21 cellular contexts compared by ENCODE assay signal in the genomic region with DNA sequence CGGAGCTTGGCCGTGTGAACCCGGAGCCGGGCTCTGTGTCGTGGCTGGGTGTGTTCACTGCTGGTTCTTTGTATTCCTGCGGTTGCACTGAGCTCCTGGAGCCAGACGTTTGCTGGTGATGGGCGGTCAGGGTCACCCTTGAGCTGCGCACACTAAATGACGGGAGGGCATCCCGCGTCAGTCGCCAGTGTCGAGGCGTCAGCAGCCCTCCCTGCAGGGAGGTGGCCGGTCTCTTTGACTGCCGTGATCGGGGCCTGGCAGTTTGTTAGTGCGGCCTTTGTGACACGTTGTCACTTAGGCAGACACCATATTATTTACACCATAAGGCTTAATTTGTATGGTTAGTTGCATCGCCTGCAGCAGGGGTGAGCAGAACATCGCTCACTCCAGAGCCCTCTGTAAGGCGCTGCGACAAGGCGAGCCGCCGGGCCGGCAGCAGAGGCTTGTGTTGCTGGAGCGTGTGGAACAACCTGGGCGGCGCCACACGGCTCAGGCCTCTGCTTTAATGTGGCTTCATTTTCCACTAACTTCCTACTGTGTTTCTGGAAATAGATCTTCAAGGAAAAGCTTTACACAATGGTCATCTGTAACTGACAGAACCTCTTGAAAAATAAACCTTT.
"Had no signal": no experiment of that assay in that cellular context is flagged by ENCODE, and none has a peak within 500 bp of the region (broad histone marks: within the 10 kb centered on the region; RNA-seq: fewer than 3 reads in every experiment).

No MANE protein-coding gene starts in this region.

- H3K4me3 Mint-ChIP-seq: activated naive CD4-positive, alpha-beta T cell treated with anti-CD3 and anti-CD28 coated beads, Interleukin-2, amount 50 U/mL, for 24 hours; activated T-cell treated with anti-CD3 and anti-CD28 coated beads, Interleukin-2, amount 50 U/mL, for 24 hours; central memory CD8-positive, alpha-beta T cell had no signal

- H3K4me3 ChIP-seq: adrenal gland, coronary artery, hepatocyte, SJSA1, skin epidermis, transverse colon had no signal

- H3K4me1 ChIP-seq: adrenal gland, SJSA1, transverse colon had no signal

- H3K27me3 Mint-ChIP-seq: activated naive CD4-positive, alpha-beta T cell treated with anti-CD3 and anti-CD28 coated beads, Interleukin-2, amount 50 U/mL, for 24 hours; activated T-cell treated with anti-CD3 and anti-CD28 coated beads, Interleukin-2, amount 50 U/mL, for 24 hours; central memory CD8-positive, alpha-beta T cell had no signal

- FAIRE-seq: keratinocyte, TTC549 had no signal

- H2AFZ ChIP-seq: hepatocyte had no signal

- ATAC-seq: esophagus mucosa; stimulated activated naive CD8-positive, alpha-beta T cell treated with anti-CD3 and anti-CD28 coated beads, Interleukin-15, Interleukin-2, amounts not matched to agents 100 U/mL and 50 U/mL, for 24 hours had no signal

- H3K27ac ChIP-seq: adrenal gland, coronary artery, hepatocyte, neutrophil, SJSA1, transverse colon had no signal

- H3K27me3 ChIP-seq: adrenal gland, hepatocyte, neutrophil, SJSA1, transverse colon had no signal

- H3K4me2 ChIP-seq: hepatocyte had no signal

- DNase-seq: activated CD4-positive, alpha-beta T cell treated with anti-CD3 and anti-CD28 coated beads, Interleukin-2, amount 50 U/mL, for 4 hours; activated CD4-positive, CD25-positive, alpha-beta regulatory T cell treated with anti-CD3 and anti-CD28 coated beads, Interleukin-2, amount 50 U/mL, for 72 hours; activated T-cell treated with anti-CD3 and anti-CD28 coated beads, Interleukin-2, amount 50 U/mL, for 24 hours; adrenal gland; midbrain; retina; stimulated activated CD4-positive, alpha-beta T cell treated with anti-CD3 and anti-CD28 coated beads, Interleukin-4, amount 100 ng/mL, for 4 hours; stimulated activated CD8-positive, alpha-beta memory T cell treated with anti-CD3 and anti-CD28 coated beads, Interleukin-4, amount 100 ng/mL, for 48 hours; stimulated activated naive CD8-positive, alpha-beta T cell treated with anti-CD3 and anti-CD28 coated beads, Interleukin-15, Interleukin-2, amounts not matched to agents 100 U/mL and 50 U/mL, for 24 hours; T-helper 2 cell; transverse colon had no signal

- H3K9me3 ChIP-seq: adrenal gland, neutrophil, SJSA1, transverse colon had no signal

- H3K27ac Mint-ChIP-seq: activated naive CD4-positive, alpha-beta T cell treated with anti-CD3 and anti-CD28 coated beads, Interleukin-2, amount 50 U/mL, for 24 hours had no signal

- H3K9me3 Mint-ChIP-seq: activated naive CD4-positive, alpha-beta T cell treated with anti-CD3 and anti-CD28 coated beads, Interleukin-2, amount 50 U/mL, for 24 hours; activated T-cell treated with anti-CD3 and anti-CD28 coated beads, Interleukin-2, amount 50 U/mL, for 24 hours; central memory CD8-positive, alpha-beta T cell had no signal
